ENCODE assay signal across 21 cellular contexts in genomic region chr3:182886497-182886896, GRCh38.
"Had no signal": no experiment of that assay in that cellular context is flagged by ENCODE, and none has a peak within 500 bp of the region (broad histone marks: within the 10 kb centered on the region; RNA-seq: fewer than 3 reads in every experiment).

No MANE protein-coding gene starts in this region.

- H3K9me3 ChIP-seq: gastroesophageal sphincter, heart right ventricle, tibial artery had no signal

- H3K4me1 ChIP-seq: gastroesophageal sphincter, heart right ventricle, neural progenitor cell, tibial artery had no signal

- H3K9me3 Mint-ChIP-seq: activated naive CD8-positive, alpha-beta T cell treated with anti-CD3 and anti-CD28 coated beads, Interleukin-2, amount 10 ng/mL, durations not matched to agents 7 days and 5 days; activated T-helper 2 cell treated with anti-CD3 and anti-CD28 coated beads, Interferon-gamma antibody, Interleukin-2, Interleukin-4, amounts not matched to agents 10 μg/mL and 5 μg/mL and 100 μg/mL, durations not matched to agents 14 hours and 24 hours and 36 hours; central memory CD8-positive, alpha-beta T cell; memory B cell; neural progenitor cell; WTC11 had no signal

- H3K36me3 Mint-ChIP-seq: neural progenitor cell, WTC11 had no signal

- H3K4me1 Mint-ChIP-seq: activated CD4-positive, alpha-beta T cell treated with anti-CD3 and anti-CD28 coated beads for 36 hours; activated naive CD8-positive, alpha-beta T cell treated with anti-CD3 and anti-CD28 coated beads, Interleukin-2, amount 10 ng/mL, durations not matched to agents 7 days and 5 days; central memory CD8-positive, alpha-beta T cell; memory B cell; neural progenitor cell had no signal

- H3K4me3 ChIP-seq: coronary artery, gastroesophageal sphincter, heart right ventricle, neural progenitor cell, tibial artery had no signal

- DNase-seq: activated CD4-positive, alpha-beta T cell treated with anti-CD3 and anti-CD28 coated beads for 36 hours; activated CD4-positive, alpha-beta T cell treated with anti-CD3 and anti-CD28 coated beads, Interleukin-2, amount 50 U/mL, for 48 hours; activated naive CD4-positive, alpha-beta T cell treated with Interleukin-2 at 50 U/mL for 16 hours; activated naive CD8-positive, alpha-beta T cell treated with anti-CD3 and anti-CD28 coated beads, Interleukin-2, amount 10 ng/mL, durations not matched to agents 7 days and 5 days; activated T-cell treated with anti-CD3 and anti-CD28 coated beads for 4 hours; brain microvascular endothelial cell; erythroblast; heart right ventricle; left ventricle myocardium superior; stimulated activated CD4-positive, alpha-beta T cell treated with anti-CD3 and anti-CD28 coated beads, Interleukin-2, amount 100 ng/mL, for 24 hours; stimulated activated naive CD8-positive, alpha-beta T cell treated with anti-CD3 and anti-CD28 coated beads, Interleukin-15, Interleukin-2, amounts not matched to agents 100 U/mL and 50 U/mL, for 24 hours; substantia nigra; tibial artery had no signal

- H3K27me3 ChIP-seq: brain microvascular endothelial cell, gastroesophageal sphincter, heart right ventricle, neural progenitor cell, tibial artery had no signal

- H3K27ac Mint-ChIP-seq: activated CD4-positive, alpha-beta T cell treated with anti-CD3 and anti-CD28 coated beads for 36 hours; activated naive CD8-positive, alpha-beta T cell treated with anti-CD3 and anti-CD28 coated beads, Interleukin-2, amount 10 ng/mL, durations not matched to agents 7 days and 5 days; activated T-helper 2 cell treated with anti-CD3 and anti-CD28 coated beads, Interferon-gamma antibody, Interleukin-2, Interleukin-4, amounts not matched to agents 10 μg/mL and 5 μg/mL and 100 μg/mL, durations not matched to agents 14 hours and 24 hours and 36 hours; memory B cell; neural progenitor cell; progenitor cell of endocrine pancreas; WTC11 had no signal

- H3K4me3 Mint-ChIP-seq: activated CD4-positive, alpha-beta T cell treated with anti-CD3 and anti-CD28 coated beads for 36 hours; activated naive CD8-positive, alpha-beta T cell treated with anti-CD3 and anti-CD28 coated beads, Interleukin-2, amount 10 ng/mL, durations not matched to agents 7 days and 5 days; central memory CD8-positive, alpha-beta T cell; memory B cell; neural progenitor cell; WTC11 had no signal

- H3K27me3 Mint-ChIP-seq: activated CD4-positive, alpha-beta T cell treated with anti-CD3 and anti-CD28 coated beads for 36 hours; activated naive CD8-positive, alpha-beta T cell treated with anti-CD3 and anti-CD28 coated beads, Interleukin-2, amount 10 ng/mL, durations not matched to agents 7 days and 5 days; central memory CD8-positive, alpha-beta T cell; memory B cell; progenitor cell of endocrine pancreas had no signal

- H3K4me2 ChIP-seq: neural progenitor cell had no signal

- ATAC-seq: activated CD4-positive, alpha-beta T cell treated with anti-CD3 and anti-CD28 coated beads for 36 hours; gastroesophageal sphincter; heart right ventricle; left ventricle myocardium superior; stimulated activated naive CD8-positive, alpha-beta T cell treated with anti-CD3 and anti-CD28 coated beads, Interleukin-15, Interleukin-2, amounts not matched to agents 100 U/mL and 50 U/mL, for 24 hours; WTC11 had no signal
